ENCODE assay signal across 27 cellular contexts in genomic region chr21:37433441-37433840, GRCh38.
DNase-seq lines count a peak whose midpoint lies in the region; ATAC-seq and TF ChIP-seq lines count a peak whose summit lies in the region.
"Had no signal": no experiment of that assay in that cellular context is flagged by ENCODE, and none has a peak within 500 bp of the region (broad histone marks: within the 10 kb centered on the region; RNA-seq: fewer than 3 reads in every experiment).

No MANE protein-coding gene starts in this region.

- no peaks in the 10 kb centered on the region for H3K27me3 ChIP-seq in smooth muscle cell (ENCODE audit: low read depth)
- H3K27me3 ChIP-seq in dorsolateral prefrontal cortex, result no peaks in the 10 kb centered on the region
- H3K27me3 ChIP-seq: breast epithelium, colonic mucosa, esophagus squamous epithelium, hepatocyte, pancreas, right atrium auricular region, SJSA1, spleen, tibial nerve had no signal

- H3K4me2 ChIP-seq in smooth muscle cell, result no peak overlapping the region
- H3K4me2 ChIP-seq: hepatocyte had no signal

- no peak overlapping the region for H2AFZ ChIP-seq in smooth muscle cell (ENCODE audit: low read depth)
- H2AFZ ChIP-seq: hepatocyte had no signal

- no peak overlapping the region for H3K4me3 Mint-ChIP-seq in activated naive CD8-positive, alpha-beta T cell
- H3K4me3 Mint-ChIP-seq in activated naive CD8-positive, alpha-beta T cell treated with anti-CD3 and anti-CD28 coated beads, Interleukin-2, amount 50 U/mL, for 24 hours, result no peak overlapping the region
- H3K4me3 Mint-ChIP-seq in activated B cell treated with CpG ODN at 0.5 μM for 24 hours (no peak overlapping the region), memory B cell (no peak overlapping the region)
- H3K4me3 Mint-ChIP-seq: activated CD4-positive, alpha-beta memory T cell treated with anti-CD3 and anti-CD28 coated beads for 36 hours had no signal

- H3K9me3 ChIP-seq in smooth muscle cell (replicated peaks; ENCODE audit: low read depth), result no peaks in the 10 kb centered on the region
- H3K9me3 ChIP-seq: breast epithelium, colonic mucosa, esophagus squamous epithelium, pancreas, right atrium auricular region, SJSA1, spleen, tibial nerve had no signal

- WGBS in smooth muscle cell (ENCODE audit: low lambda C conversion rate), result 87% methylated on average over 5 of the region's 5 CpGs

- peaks cover 3% of the 10 kb centered on the region for H3F3A ChIP-seq in smooth muscle cell (ENCODE audit: low read depth)

- H3K27me3 Mint-ChIP-seq in activated naive CD8-positive, alpha-beta T cell, result no peaks in the 10 kb centered on the region
- H3K27me3 Mint-ChIP-seq in activated naive CD8-positive, alpha-beta T cell treated with anti-CD3 and anti-CD28 coated beads, Interleukin-2, amount 50 U/mL, for 24 hours, result no peaks in the 10 kb centered on the region
- H3K27me3 Mint-ChIP-seq in activated B cell treated with CpG ODN at 0.5 μM for 24 hours (no peaks in the 10 kb centered on the region), memory B cell (no peaks in the 10 kb centered on the region)
- H3K27me3 Mint-ChIP-seq: activated CD4-positive, alpha-beta memory T cell treated with anti-CD3 and anti-CD28 coated beads for 36 hours had no signal

- TF ChIP-seq CTCF in activated B cell treated with CpG ODN at 0.5 μM for 24 hours (IDR thresholded peaks at IDR 0.05) (no peak), smooth muscle cell (IDR thresholded peaks at IDR 0.05; ENCODE audit: borderline replicate concordance, insufficient read depth, poor library complexity, severe bottlenecking) (no peak), dorsolateral prefrontal cortex (IDR thresholded peaks at IDR 0.05 in 54 of 56, conservative IDR thresholded peaks at IDR 0.05 in 2 of 56; ENCODE audit: low read depth in 1 of 56, partially characterized antibody in 56 of 56) (no peak)

- no peaks in the 10 kb centered on the region for H3K9me3 Mint-ChIP-seq in activated naive CD8-positive, alpha-beta T cell (ENCODE audit: low read depth)
- H3K9me3 Mint-ChIP-seq in activated naive CD8-positive, alpha-beta T cell treated with anti-CD3 and anti-CD28 coated beads, Interleukin-2, amount 50 U/mL, for 24 hours, result no peaks in the 10 kb centered on the region
- H3K9me3 Mint-ChIP-seq in activated B cell treated with CpG ODN at 0.5 μM for 24 hours (peaks cover 2% of the 10 kb centered on the region), memory B cell (no peaks in the 10 kb centered on the region)
- H3K9me3 Mint-ChIP-seq: activated CD4-positive, alpha-beta memory T cell treated with anti-CD3 and anti-CD28 coated beads for 36 hours had no signal

- CTCF ChIA-PET in activated B cell treated with CpG ODN at 0.5 μM for 24 hours (lab: Charles Lee), result interaction anchor here (1.0 kb wide), 1 partner anchor 17 kb away, joined by 3 read pairs; no protein-coding TSS in a partner anchor

- H3K4me3 ChIP-seq in smooth muscle cell (no peak overlapping the region), dorsolateral prefrontal cortex (no peak overlapping the region)
- H3K4me3 ChIP-seq: breast epithelium, colonic mucosa, esophagus squamous epithelium, hepatocyte, pancreas, right atrium auricular region, SJSA1, spleen, tibial nerve had no signal

- peaks cover 22% of the 10 kb centered on the region for H3K4me1 ChIP-seq in smooth muscle cell (ENCODE audit: low read depth)
- H3K4me1 ChIP-seq: colonic mucosa, SJSA1 had no signal

- H3K27ac ChIP-seq in smooth muscle cell (ENCODE audit: low read depth) (peak overlapping the region; percentile 34), dorsolateral prefrontal cortex (peak overlapping the region in 2 of 59 donors; percentile 22 to 61)
- H3K27ac ChIP-seq: breast epithelium, colonic mucosa, esophagus squamous epithelium, hepatocyte, pancreas, right atrium auricular region, SJSA1, tibial nerve had no signal

- H3K36me3 Mint-ChIP-seq in activated naive CD8-positive, alpha-beta T cell, result peaks cover 2% of the 10 kb centered on the region
- peaks cover 11% of the 10 kb centered on the region for H3K36me3 Mint-ChIP-seq in activated naive CD8-positive, alpha-beta T cell treated with anti-CD3 and anti-CD28 coated beads, Interleukin-2, amount 50 U/mL, for 24 hours (ENCODE audit: low read depth)
- H3K36me3 Mint-ChIP-seq in activated B cell treated with CpG ODN at 0.5 μM for 24 hours (ENCODE audit: low read depth) (peaks cover 32% of the 10 kb centered on the region), memory B cell (peaks cover 8% of the 10 kb centered on the region)

- H3K4me1 Mint-ChIP-seq in activated naive CD8-positive, alpha-beta T cell (ENCODE audit: low read depth), result peaks cover 49% of the 10 kb centered on the region
- H3K4me1 Mint-ChIP-seq in activated naive CD8-positive, alpha-beta T cell treated with anti-CD3 and anti-CD28 coated beads, Interleukin-2, amount 50 U/mL, for 24 hours, result peaks cover 56% of the 10 kb centered on the region
- peaks cover 46% of the 10 kb centered on the region for H3K4me1 Mint-ChIP-seq in activated B cell treated with CpG ODN at 0.5 μM for 24 hours
- H3K4me1 Mint-ChIP-seq in memory B cell, result peaks cover 32% of the 10 kb centered on the region

- H3K9ac ChIP-seq in smooth muscle cell (ENCODE audit: low read depth), result no peak overlapping the region

- H3K36me3 ChIP-seq in smooth muscle cell (ENCODE audit: low read depth), result no peaks in the 10 kb centered on the region
- H3K36me3 ChIP-seq: breast epithelium, colonic mucosa, pancreas, right atrium auricular region had no signal

- peaks cover 97% of the 10 kb centered on the region for H4K20me1 ChIP-seq in smooth muscle cell (ENCODE audit: low read depth)

- POLR2A ChIA-PET in activated B cell treated with CpG ODN at 0.5 μM for 24 hours (lab: Charles Lee), result no interaction called here

- H3K27ac Mint-ChIP-seq in activated naive CD8-positive, alpha-beta T cell, result peak overlapping the region; percentile 65
- no peak overlapping the region for H3K27ac Mint-ChIP-seq in activated naive CD8-positive, alpha-beta T cell treated with anti-CD3 and anti-CD28 coated beads, Interleukin-2, amount 50 U/mL, for 24 hours
- H3K27ac Mint-ChIP-seq in activated B cell treated with CpG ODN at 0.5 μM for 24 hours (peak overlapping the region; percentile 37), memory B cell (peak overlapping the region; percentile 26)
- H3K27ac Mint-ChIP-seq: activated CD4-positive, alpha-beta memory T cell treated with anti-CD3 and anti-CD28 coated beads for 36 hours had no signal

- intact Hi-C loops in activated B cell treated with CpG ODN at 0.5 μM for 24 hours (cut with micrococcal nuclease), result no loop called here
- intact Hi-C loops in dorsolateral prefrontal cortex (cut with DNase I), result no loop called here

- H3K79me2 ChIP-seq in smooth muscle cell (ENCODE audit: low read depth), result peaks cover 99% of the 10 kb centered on the region

- no peak for ATAC-seq in activated naive CD8-positive, alpha-beta T cell treated with anti-CD3 and anti-CD28 coated beads, Interleukin-2, amount 50 U/mL, for 24 hours
- no peak for ATAC-seq in activated B cell treated with CpG ODN at 0.5 μM for 24 hours (ENCODE audit: low read depth)
- no peak for ATAC-seq in memory B cell (ENCODE audit: low read depth)
- no peak for ATAC-seq in HG03159 (IDR thresholded peaks at IDR 0.05; ENCODE audit: unreplicated experiment)
- ATAC-seq: left colon, pancreas had no signal

- no peak for DNase-seq in activated naive CD8-positive, alpha-beta T cell treated with anti-CD3 and anti-CD28 coated beads, Interleukin-2, amount 50 U/mL, for 24 hours
- no peak for DNase-seq in activated B cell treated with CpG ODN at 0.5 μM for 24 hours
- no peak for DNase-seq in memory B cell (ENCODE audit: low spot score in 2 of 2)
- DNase-seq in smooth muscle cell (lab: John Stamatoyannopoulos, UW; ENCODE audit: unreplicated experiment), result no peak
- no peak for DNase-seq in activated effector memory CD4-positive, alpha-beta T cell treated with Interleukin-2 at 50 U/mL for 16 hours
- no peak for DNase-seq in dorsolateral prefrontal cortex
- DNase-seq: activated CD4-positive, alpha-beta memory T cell treated with anti-CD3 and anti-CD28 coated beads for 36 hours; activated CD4-positive, CD25-positive, alpha-beta regulatory T cell treated with anti-CD3 and anti-CD28 coated beads, Interleukin-2, amount 50 U/mL, for 72 hours; activated CD8-positive, alpha-beta memory T cell treated with anti-CD3 and anti-CD28 coated beads, Interleukin-2, amount 50 U/mL, for 48 hours; activated gamma-delta T cell treated with Interleukin-2 at 50 U/mL for 16 hours; amniotic stem cell; colonic mucosa; DMS53; esophagus squamous epithelium; left colon; NCI-H1048; NCI-H187; NCI-H2171; pancreas; spleen had no signal
